36 cellular contexts compared by ENCODE assay signal in genomic region chr10:21791276-21791675, GRCh38.
"Had no signal": no experiment of that assay in that cellular context is flagged by ENCODE, and none has a peak within 500 bp of the region (broad histone marks: within the 10 kb centered on the region; RNA-seq: fewer than 3 reads in every experiment).

No MANE protein-coding gene starts in this region.

- H3K9me3 Mint-ChIP-seq: effector memory CD8-positive, alpha-beta T cell had no signal

- ATAC-seq: activated CD4-positive, CD25-positive, alpha-beta regulatory T cell treated with anti-CD3 and anti-CD28 coated beads, Interleukin-2, amount 50 U/mL, for 24 hours; activated CD8-positive, alpha-beta T cell treated with anti-CD3 and anti-CD28 coated beads for 36 hours; activated naive CD8-positive, alpha-beta T cell treated with anti-CD3 and anti-CD28 coated beads, Interleukin-2, amount 50 U/mL, for 24 hours; body of pancreas; effector memory CD8-positive, alpha-beta T cell; gastroesophageal sphincter; T-cell had no signal

- H3K36me3 ChIP-seq: adrenal gland, cardiac muscle cell, esophagus squamous epithelium, gastroesophageal sphincter, WERI-Rb-1 had no signal

- H3K4me3 ChIP-seq: adrenal gland, body of pancreas, cardiac muscle cell, esophagus squamous epithelium, gastroesophageal sphincter had no signal

- DNase-seq: activated B cell treated with CpG ODN at 0.5 μM for 24 hours; activated CD4-positive, alpha-beta T cell treated with anti-CD3 and anti-CD28 coated beads for 48 hours; activated CD4-positive, alpha-beta T cell treated with anti-CD3 and anti-CD28 coated beads, Interleukin-2, amount 50 U/mL, for 1 hour; activated CD4-positive, alpha-beta T cell treated with anti-CD3 and anti-CD28 coated beads, Interleukin-2, amount 50 U/mL, for 48 hours; activated CD8-positive, alpha-beta memory T cell treated with anti-CD3 and anti-CD28 coated beads for 24 hours; activated CD8-positive, alpha-beta memory T cell treated with anti-CD3 and anti-CD28 coated beads, Interleukin-2, amount 50 U/mL, for 4 hours; activated CD8-positive, alpha-beta T cell treated with anti-CD3 and anti-CD28 coated beads for 36 hours; activated effector memory CD4-positive, alpha-beta T cell treated with anti-CD3 and anti-CD28 coated beads, Interleukin-2, amount 50 U/mL, for 16 hours; activated naive CD4-positive, alpha-beta T cell treated with anti-CD3 and anti-CD28 coated beads for 36 hours; activated naive CD8-positive, alpha-beta T cell treated with anti-CD3 and anti-CD28 coated beads for 36 hours; activated naive CD8-positive, alpha-beta T cell treated with anti-CD3 and anti-CD28 coated beads, Interleukin-2, amount 50 U/mL, for 24 hours; activated T-cell treated with anti-CD3 and anti-CD28 coated beads, Interleukin-2, amount 50 U/mL, for 1 hour; activated T-cell treated with anti-CD3 and anti-CD28 coated beads, Interleukin-2, amount 50 U/mL, for 48 hours; adrenal gland; amygdala; aorta; body of pancreas; central memory CD4-positive, alpha-beta T cell; cortex of kidney; dermis blood vessel endothelial cell; effector CD4-positive, alpha-beta T cell; effector memory CD8-positive, alpha-beta T cell; esophagus squamous epithelium; foreskin melanocyte; SW 1271; T-cell; T1000; WERI-Rb-1 had no signal

- H3K4me1 ChIP-seq: adrenal gland, body of pancreas, esophagus squamous epithelium, gastroesophageal sphincter had no signal

- H3K27me3 ChIP-seq: adrenal gland, body of pancreas, cardiac muscle cell, esophagus squamous epithelium, gastroesophageal sphincter had no signal

- H3K4me3 Mint-ChIP-seq: activated B cell treated with CpG ODN at 0.5 μM for 24 hours; activated CD8-positive, alpha-beta T cell treated with anti-CD3 and anti-CD28 coated beads for 36 hours; activated naive CD4-positive, alpha-beta T cell treated with anti-CD3 and anti-CD28 coated beads for 36 hours; activated naive CD4-positive, alpha-beta T cell treated with anti-CD3 and anti-CD28 coated beads, Interleukin-2, amount 50 U/mL, for 24 hours; activated naive CD8-positive, alpha-beta T cell treated with anti-CD3 and anti-CD28 coated beads for 36 hours; activated naive CD8-positive, alpha-beta T cell treated with anti-CD3 and anti-CD28 coated beads, Interleukin-2, amount 50 U/mL, for 24 hours; activated T-helper 1 cell treated with anti-CD3 and anti-CD28 coated beads, Interleukin-12 subunit alpha, Interleukin-12 subunit beta, Interleukin-2, Interleukin-4 antibody, amounts not matched to agents 30 ng/mL and 10 ng/mL and 1 ng/mL, durations not matched to agents 14 hours and 24 hours and 36 hours; effector memory CD8-positive, alpha-beta T cell; T-cell; T-helper 1 cell treated with Interleukin-12 subunit alpha and Interleukin-12 subunit beta and Interleukin-4 antibody, amounts not matched to agents 30 μg/mL and 1 μg/mL, for 36 hours had no signal

- H3K9me3 ChIP-seq: adrenal gland, body of pancreas, esophagus squamous epithelium had no signal

- H3K27me3 Mint-ChIP-seq: activated B cell treated with CpG ODN at 0.5 μM for 24 hours; activated CD8-positive, alpha-beta T cell treated with anti-CD3 and anti-CD28 coated beads for 36 hours; activated naive CD4-positive, alpha-beta T cell treated with anti-CD3 and anti-CD28 coated beads, Interleukin-2, amount 50 U/mL, for 24 hours; activated naive CD8-positive, alpha-beta T cell treated with anti-CD3 and anti-CD28 coated beads for 36 hours; activated naive CD8-positive, alpha-beta T cell treated with anti-CD3 and anti-CD28 coated beads, Interleukin-2, amount 50 U/mL, for 24 hours; effector memory CD8-positive, alpha-beta T cell; T-cell had no signal

- H3K27ac Mint-ChIP-seq: activated B cell treated with CpG ODN at 0.5 μM for 24 hours; activated CD8-positive, alpha-beta T cell treated with anti-CD3 and anti-CD28 coated beads for 36 hours; activated naive CD4-positive, alpha-beta T cell treated with anti-CD3 and anti-CD28 coated beads for 36 hours; activated naive CD4-positive, alpha-beta T cell treated with anti-CD3 and anti-CD28 coated beads, Interleukin-2, amount 50 U/mL, for 24 hours; activated naive CD8-positive, alpha-beta T cell treated with anti-CD3 and anti-CD28 coated beads for 36 hours; activated naive CD8-positive, alpha-beta T cell treated with anti-CD3 and anti-CD28 coated beads, Interleukin-2, amount 50 U/mL, for 24 hours; activated T-helper 1 cell treated with anti-CD3 and anti-CD28 coated beads, Interleukin-12 subunit alpha, Interleukin-12 subunit beta, Interleukin-2, Interleukin-4 antibody, amounts not matched to agents 30 ng/mL and 10 ng/mL and 1 ng/mL, durations not matched to agents 14 hours and 24 hours and 36 hours; activated T-helper 2 cell treated with anti-CD3 and anti-CD28 coated beads, Interferon-gamma antibody, Interleukin-2, Interleukin-4, amounts not matched to agents 10 μg/mL and 5 μg/mL and 100 μg/mL, durations not matched to agents 14 hours and 24 hours and 36 hours; effector memory CD8-positive, alpha-beta T cell; T-cell; T-helper 1 cell treated with Interleukin-12 subunit alpha and Interleukin-12 subunit beta and Interleukin-4 antibody, amounts not matched to agents 30 μg/mL and 1 μg/mL, for 36 hours had no signal

- H3K4me1 Mint-ChIP-seq: activated B cell treated with CpG ODN at 0.5 μM for 24 hours; activated naive CD8-positive, alpha-beta T cell treated with anti-CD3 and anti-CD28 coated beads for 36 hours; activated naive CD8-positive, alpha-beta T cell treated with anti-CD3 and anti-CD28 coated beads, Interleukin-2, amount 50 U/mL, for 24 hours had no signal

- H3K27ac ChIP-seq: adrenal gland, body of pancreas, cardiac muscle cell, epithelial cell of prostate, esophagus squamous epithelium, gastroesophageal sphincter, WERI-Rb-1 had no signal
